ENCODE assay signal across 14 cellular contexts in genomic region chr17:16040710-16041251, GRCh38. TPM values are rescaled to one million over a fixed set of nuclear protein-coding genes. Genes with fewer than 3 reads are reported as not detected.
DNase-seq lines count a peak whose midpoint lies in the region; ATAC-seq and TF ChIP-seq lines count a peak whose summit lies in the region.
"Had no signal": no experiment of that assay in that cellular context is flagged by ENCODE, and none has a peak within 500 bp of the region (broad histone marks: within the 10 kb centered on the region; RNA-seq: fewer than 3 reads in every experiment).

No MANE protein-coding gene starts in this region.

- H3K36me3 Mint-ChIP-seq in activated T-helper 2 cell treated with anti-CD3 and anti-CD28 coated beads, Interferon-gamma antibody, Interleukin-2, Interleukin-4, amounts not matched to agents 10 μg/mL and 5 μg/mL and 100 μg/mL, durations not matched to agents 14 hours and 24 hours and 36 hours (ENCODE audit: low read depth): peaks cover 77% of the 10 kb centered on the region
- H3K36me3 Mint-ChIP-seq in natural killer cell: peaks cover 11% of the 10 kb centered on the region

- H3K4me1 Mint-ChIP-seq in activated T-helper 2 cell treated with anti-CD3 and anti-CD28 coated beads, Interferon-gamma antibody, Interleukin-2, Interleukin-4, amounts not matched to agents 10 μg/mL and 5 μg/mL and 100 μg/mL, durations not matched to agents 14 hours and 24 hours and 36 hours (ENCODE audit: low read depth): peaks cover 23% of the 10 kb centered on the region
- H3K4me1 Mint-ChIP-seq in natural killer cell: peaks cover 0 to 11% of the 10 kb centered on the region in 2 donors

- CTCF ChIA-PET in AG04449 (lab: Yijun Ruan, JAX): no interaction called here

- peak; percentile 26 for DNase-seq in AG04449 (ENCODE audit: low read depth, low spot score)
- DNase-seq in M059J (ENCODE audit: low read depth): peak; percentile 81
- DNase-seq in dedifferentiated amniotic fluid mesenchymal stem cell (ENCODE audit: extremely low spot score): peak; percentile 48
- DNase-seq in middle frontal gyrus (ENCODE audit: extremely low spot score, low spot score): peak; percentile 38
- DNase-seq in activated T-helper 2 cell treated with anti-CD3 and anti-CD28 coated beads, Interferon-gamma antibody, Interleukin-2, Interleukin-4, amounts not matched to agents 10 μg/mL and 5 μg/mL and 100 μg/mL, durations not matched to agents 14 hours and 24 hours and 36 hours (ENCODE audit: low spot score): no peak
- DNase-seq in activated T-cell treated with anti-CD3 and anti-CD28 coated beads for 4 hours: no peak
- DNase-seq in natural killer cell: no peak
- no peak for DNase-seq in NCI-H146 treated with DMSO at 0.1 percent for 48 hours (lab: John Stamatoyannopoulos, UW; ENCODE audit: unreplicated experiment)
- DNase-seq: activated CD4-positive, alpha-beta memory T cell treated with anti-CD3 and anti-CD28 coated beads for 36 hours; NCI-H1105; NCI-H748 treated with DMSO at 0.1 percent for 48 hours had no signal

- TF ChIP-seq CTCF in AG04449 (IDR thresholded peaks at IDR 0.05; ENCODE audit: insufficient read depth, low read length, missing control alignments) (no peak), natural killer cell (IDR thresholded peaks at IDR 0.05) (no peak)

- no peaks in the 10 kb centered on the region for H3K27me3 Mint-ChIP-seq in activated T-helper 2 cell treated with anti-CD3 and anti-CD28 coated beads, Interferon-gamma antibody, Interleukin-2, Interleukin-4, amounts not matched to agents 10 μg/mL and 5 μg/mL and 100 μg/mL, durations not matched to agents 14 hours and 24 hours and 36 hours (ENCODE audit: low read depth)
- H3K27me3 Mint-ChIP-seq in natural killer cell (ENCODE audit: low read depth in 2 of 2): no peaks in the 10 kb centered on the region
- H3K27me3 Mint-ChIP-seq: activated CD4-positive, alpha-beta memory T cell treated with anti-CD3 and anti-CD28 coated beads for 36 hours had no signal

- H3K4me3 ChIP-seq in AG04449 (ENCODE audit: low read depth, low read length): no peak overlapping the region
- H3K4me3 ChIP-seq: BLaER1 treated with 17β-estradiol and CSF1 and Interleukin-3, amounts not matched to agents 10 nM and 100 nM; esophagus muscularis mucosa; prostate gland had no signal

- POLR2A ChIA-PET in AG04449 (lab: Yijun Ruan, JAX): no interaction called here

- no peaks in the 10 kb centered on the region for H3K9me3 Mint-ChIP-seq in activated T-helper 2 cell treated with anti-CD3 and anti-CD28 coated beads, Interferon-gamma antibody, Interleukin-2, Interleukin-4, amounts not matched to agents 10 μg/mL and 5 μg/mL and 100 μg/mL, durations not matched to agents 14 hours and 24 hours and 36 hours
- no peaks in the 10 kb centered on the region for H3K9me3 Mint-ChIP-seq in natural killer cell
- H3K9me3 Mint-ChIP-seq: activated CD4-positive, alpha-beta memory T cell treated with anti-CD3 and anti-CD28 coated beads for 36 hours had no signal

- no peak overlapping the region for H3K4me3 Mint-ChIP-seq in activated T-helper 2 cell treated with anti-CD3 and anti-CD28 coated beads, Interferon-gamma antibody, Interleukin-2, Interleukin-4, amounts not matched to agents 10 μg/mL and 5 μg/mL and 100 μg/mL, durations not matched to agents 14 hours and 24 hours and 36 hours (ENCODE audit: low read depth)
- no peak overlapping the region for H3K4me3 Mint-ChIP-seq in natural killer cell
- H3K4me3 Mint-ChIP-seq: activated CD4-positive, alpha-beta memory T cell treated with anti-CD3 and anti-CD28 coated beads for 36 hours had no signal

- H3K27ac Mint-ChIP-seq in activated T-helper 2 cell treated with anti-CD3 and anti-CD28 coated beads, Interferon-gamma antibody, Interleukin-2, Interleukin-4, amounts not matched to agents 10 μg/mL and 5 μg/mL and 100 μg/mL, durations not matched to agents 14 hours and 24 hours and 36 hours: no peak overlapping the region
- no peak overlapping the region for H3K27ac Mint-ChIP-seq in natural killer cell
- H3K27ac Mint-ChIP-seq: activated CD4-positive, alpha-beta memory T cell treated with anti-CD3 and anti-CD28 coated beads for 36 hours had no signal

- ATAC-seq in natural killer cell: no peak

- intact Hi-C loops in activated T-helper 2 cell treated with anti-CD3 and anti-CD28 coated beads, Interferon-gamma antibody, Interleukin-2, Interleukin-4, amounts not matched to agents 10 μg/mL and 5 μg/mL and 100 μg/mL, durations not matched to agents 14 hours and 24 hours and 36 hours (cut with micrococcal nuclease): no loop called here
- intact Hi-C loops in natural killer cell (cut with micrococcal nuclease): no loop called here

RNA-seq across cellular contexts. Expression of gene TTC19, which starts 41.2 kb away (rescaled TPM):
- total RNA-seq in M059J (2014; rRNA removed; shearing (Covaris generic)): 20.6 and 23.7 TPM in 2 replicates
- 32.7 and 35.3 TPM in 2 replicates for total RNA-seq in activated T-helper 2 cell treated with anti-CD3 and anti-CD28 coated beads, Interferon-gamma antibody, Interleukin-2, Interleukin-4, amounts not matched to agents 10 μg/mL and 5 μg/mL and 100 μg/mL, durations not matched to agents 14 hours and 24 hours and 36 hours
- 10 to 100 TPM; 40.1 to 42.3 (median 40.2) TPM for total RNA-seq in natural killer cell

RNA-seq across cellular contexts. Expression of gene ZSWIM7, which starts 41.3 kb away (rescaled TPM):
- 25.3 and 26.5 TPM in 2 replicates for total RNA-seq in M059J (2014; rRNA removed; shearing (Covaris generic))
- total RNA-seq in activated T-helper 2 cell treated with anti-CD3 and anti-CD28 coated beads, Interferon-gamma antibody, Interleukin-2, Interleukin-4, amounts not matched to agents 10 μg/mL and 5 μg/mL and 100 μg/mL, durations not matched to agents 14 hours and 24 hours and 36 hours: 12.8 and 14.2 TPM in 2 replicates
- 10 to 100 TPM; 14.6 to 19.0 (median 16.3) TPM for total RNA-seq in natural killer cell

Comparison
In these comparisons a context has a peak if more than half of its experiments do, and no peak if none do; other contexts are left out.
1. DNase-seq: peak in AG04449 (single experiment), M059J (single experiment), dedifferentiated amniotic fluid mesenchymal stem cell (single experiment) and middle frontal gyrus (single experiment); none in activated T-helper 2 cell treated with anti-CD3 and anti-CD28 coated beads, Interferon-gamma antibody, Interleukin-2, Interleukin-4, amounts not matched to agents 10 μg/mL and 5 μg/mL and 100 μg/mL, durations not matched to agents 14 hours and 24 hours and 36 hours (single experiment), activated T-cell treated with anti-CD3 and anti-CD28 coated beads for 4 hours (single experiment), natural killer cell (single experiment) and NCI-H146 treated with DMSO at 0.1 percent for 48 hours (single experiment).